In the genomic region with DNA sequence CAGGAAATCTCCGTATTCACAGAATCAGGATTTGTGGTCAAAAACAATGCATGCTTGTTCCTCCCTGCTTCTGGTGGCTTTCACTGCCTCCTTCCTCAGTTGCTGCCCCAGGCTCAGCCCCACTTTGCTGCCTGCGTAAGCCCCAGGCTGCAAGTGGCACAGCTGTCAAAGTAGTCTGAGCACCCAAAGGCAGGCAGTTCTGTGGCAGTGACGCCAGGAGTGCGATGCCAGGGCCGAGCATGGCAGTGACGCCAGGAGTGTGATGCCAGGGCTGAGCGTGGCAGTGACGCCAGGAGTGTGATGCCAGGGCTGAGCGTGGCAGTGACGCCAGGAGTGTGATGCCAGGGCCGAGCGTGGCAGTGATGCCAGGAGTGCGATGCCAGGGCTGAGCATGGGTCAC, we compare ENCODE assay signal across 13 cellular contexts.
DNase-seq lines count a peak whose midpoint lies in the region; ATAC-seq and TF ChIP-seq lines count a peak whose summit lies in the region.
"Had no signal": no experiment of that assay in that cellular context is flagged by ENCODE, and none has a peak within 500 bp of the region (broad histone marks: within the 10 kb centered on the region; RNA-seq: fewer than 3 reads in every experiment).

No MANE protein-coding gene starts in this region.

- DNase-seq in MV-4-11 (lab: John Stamatoyannopoulos, UW) (peak; percentile 19), neuronal stem cell (ENCODE audit: low spot score) (no peak), kidney tubule cell (ENCODE audit: low spot score) (no peak), left colon (no peak), esophagus squamous epithelium (lab: John Stamatoyannopoulos, UW) (no peak)
- DNase-seq in activated CD4-positive, alpha-beta T cell treated with anti-CD3 and anti-CD28 coated beads, Interleukin-2, amount 50 U/mL, for 1 hour, result peak; percentile 60
- peak; percentile 57 for DNase-seq in activated naive CD8-positive, alpha-beta T cell treated with anti-CD3 and anti-CD28 coated beads for 36 hours
- DNase-seq: cerebellar nuclear complex, NCI-H2107, NCI-H748 treated with DMSO at 0.1 percent for 48 hours, small intestine had no signal

- no peak overlapping the region for H4K8ac ChIP-seq in neuronal stem cell (ENCODE audit: low read depth, low read length)

- no peak overlapping the region for H3K9ac ChIP-seq in neuronal stem cell (ENCODE audit: low read depth, low read length, poor library complexity)

- H2BK120ac ChIP-seq in neuronal stem cell (ENCODE audit: low read depth, low read length), result no peak overlapping the region

- H3K4me3 Mint-ChIP-seq in activated naive CD8-positive, alpha-beta T cell treated with anti-CD3 and anti-CD28 coated beads for 36 hours, result peak overlapping the region; percentile 49

- H2BK5ac ChIP-seq in neuronal stem cell (ENCODE audit: low read length), result no peak overlapping the region

- peaks cover 46% of the 10 kb centered on the region for H3K36me3 Mint-ChIP-seq in activated naive CD8-positive, alpha-beta T cell treated with anti-CD3 and anti-CD28 coated beads for 36 hours

- H3K23ac ChIP-seq in neuronal stem cell (ENCODE audit: low read depth, low read length, poor library complexity), result peak overlapping the region; percentile 45

- TF ChIP-seq POLR2A in esophagus squamous epithelium (IDR thresholded peaks at IDR 0.05), result no peak

- H4K91ac ChIP-seq in neuronal stem cell (ENCODE audit: low read depth, low read length, poor library complexity), result no peak overlapping the region

- H2AFZ ChIP-seq in neuronal stem cell (ENCODE audit: low read length), result no peak overlapping the region

- H3K27me3 Mint-ChIP-seq in activated naive CD8-positive, alpha-beta T cell treated with anti-CD3 and anti-CD28 coated beads for 36 hours, result no peaks in the 10 kb centered on the region

- no peak for TF ChIP-seq CTCF in esophagus squamous epithelium (IDR thresholded peaks at IDR 0.05)

- H3K4me3 ChIP-seq in neuronal stem cell (ENCODE audit: low read length in 2 of 2), result no peak overlapping the region
- H3K4me3 ChIP-seq in esophagus squamous epithelium, result no peak overlapping the region
- H3K4me3 ChIP-seq: adrenal gland had no signal

- H3K14ac ChIP-seq in neuronal stem cell (ENCODE audit: low read length), result no peak overlapping the region

- H2AK5ac ChIP-seq in neuronal stem cell (ENCODE audit: low read depth, low read length), result no peak overlapping the region

- H3K18ac ChIP-seq in neuronal stem cell (ENCODE audit: low read length), result no peak overlapping the region

- peaks cover 90% of the 10 kb centered on the region for H3K4me1 Mint-ChIP-seq in activated naive CD8-positive, alpha-beta T cell treated with anti-CD3 and anti-CD28 coated beads for 36 hours

- H2BK12ac ChIP-seq in neuronal stem cell (ENCODE audit: low read length), result no peak overlapping the region

- no peak overlapping the region for H3K27ac ChIP-seq in neuronal stem cell (replicated peaks; ENCODE audit: low read length)
- H3K27ac ChIP-seq in esophagus squamous epithelium, result peak overlapping the region in 1 of 4 donors; percentile 13
- H3K27ac ChIP-seq: adrenal gland had no signal

- no peak for ATAC-seq in left colon
- ATAC-seq: HCT116 had no signal

- H2BK15ac ChIP-seq in neuronal stem cell (ENCODE audit: low read length), result no peak overlapping the region

- no peaks in the 10 kb centered on the region for H3K9me3 Mint-ChIP-seq in activated naive CD8-positive, alpha-beta T cell treated with anti-CD3 and anti-CD28 coated beads for 36 hours

- no peaks in the 10 kb centered on the region for H3K27me3 ChIP-seq in neuronal stem cell (ENCODE audit: control insufficient read depth in 3 of 3, insufficient read depth in 3 of 3, low read depth in 1 of 3, low read length in 3 of 3)
- H3K27me3 ChIP-seq in esophagus squamous epithelium, result no peaks in the 10 kb centered on the region
- H3K27me3 ChIP-seq: adrenal gland had no signal

- H3K4me2 ChIP-seq in neuronal stem cell (ENCODE audit: insufficient read depth, low read length, poor library complexity, severe bottlenecking), result no peak overlapping the region

- H3K4ac ChIP-seq in neuronal stem cell (ENCODE audit: low read length), result no peak overlapping the region

- H3K9me3 ChIP-seq in neuronal stem cell (replicated peaks in 1 of 2; ENCODE audit: control insufficient read depth in 2 of 2, insufficient read depth in 1 of 2, low read depth in 1 of 2, low read length in 2 of 2) (no peaks in the 10 kb centered on the region), esophagus squamous epithelium (no peaks in the 10 kb centered on the region)
- H3K9me3 ChIP-seq: adrenal gland had no signal

- no CpG with 5 or more reads among the region's 13 CpGs for WGBS in neuronal stem cell (ENCODE audit: extremely low coverage in 2 of 2, insufficient read length in 2 of 2, insufficient replicate concordance in 1 of 2), 2 donors
- WGBS in esophagus squamous epithelium, 2 donors, result 88 to 90% methylated on average over 9 to 13 of the region's 13 CpGs

- intact Hi-C loops in left colon (cut with DNase I, micrococcal nuclease), result no loop called here
- intact Hi-C loops in esophagus squamous epithelium (cut with DNase I), result no loop called here

- H3K4me1 ChIP-seq in neuronal stem cell (ENCODE audit: control insufficient read depth in 2 of 2, insufficient read depth in 1 of 2, low read depth in 1 of 2, low read length in 2 of 2) (peaks cover 0 to 7% of the 10 kb centered on the region in 2 donors), esophagus squamous epithelium (peaks cover 0 to 24% (median 12%) of the 10 kb centered on the region in 3 donors)
- H3K4me1 ChIP-seq: adrenal gland had no signal

- no peaks in the 10 kb centered on the region for H3K79me1 ChIP-seq in neuronal stem cell (ENCODE audit: low read depth, low read length)

- H3K36me3 ChIP-seq in neuronal stem cell (replicated peaks in 1 of 2; ENCODE audit: control insufficient read depth in 2 of 2, insufficient read depth in 2 of 2, low read length in 2 of 2), result peaks cover 4 to 25% of the 10 kb centered on the region in 2 donors
- H3K36me3 ChIP-seq in esophagus squamous epithelium, result peaks cover 0 to 56% (median 5%) of the 10 kb centered on the region in 3 donors

- H3K27ac Mint-ChIP-seq in activated naive CD8-positive, alpha-beta T cell treated with anti-CD3 and anti-CD28 coated beads for 36 hours, result peak overlapping the region; percentile 96

Comparison
In these comparisons a context has a peak if more than half of its experiments do, and no peak if none do; other contexts are left out.
1. DNase-seq: peak in MV-4-11 (single experiment), activated CD4-positive, alpha-beta T cell treated with anti-CD3 and anti-CD28 coated beads, Interleukin-2, amount 50 U/mL, for 1 hour (single experiment) and activated naive CD8-positive, alpha-beta T cell treated with anti-CD3 and anti-CD28 coated beads for 36 hours (single experiment); none in neuronal stem cell (single experiment), kidney tubule cell (single experiment), left colon (0 of 2) and esophagus squamous epithelium (single experiment).